Comparison of ENCODE assay signal across 23 cellular contexts in the genomic region with DNA sequence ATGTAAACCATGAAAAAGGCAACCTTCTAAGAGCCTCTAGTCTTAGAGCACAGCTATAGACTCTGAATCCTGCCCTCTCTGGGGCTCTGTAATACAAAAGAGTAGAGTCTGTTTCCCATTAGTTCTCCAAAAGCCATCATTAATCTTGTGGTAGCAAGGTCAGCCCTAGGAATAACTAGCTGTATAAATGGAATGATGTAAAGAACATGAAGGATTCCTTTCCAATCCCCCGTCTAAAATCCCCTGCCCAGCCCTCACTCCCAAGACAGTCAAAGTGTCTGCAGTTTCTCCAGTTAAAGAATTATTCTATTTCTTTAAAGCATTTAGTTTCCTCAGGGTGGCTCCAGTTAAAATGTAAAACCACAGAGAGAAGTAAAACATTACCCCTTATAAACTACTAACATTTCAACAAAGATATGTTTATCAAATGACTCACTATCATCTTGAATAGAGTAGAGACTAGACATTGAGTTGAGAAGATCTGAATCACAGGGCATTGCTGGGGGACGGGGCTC.
DNase-seq lines count a peak whose midpoint lies in the region; ATAC-seq and TF ChIP-seq lines count a peak whose summit lies in the region.
"Had no signal": no experiment of that assay in that cellular context is flagged by ENCODE, and none has a peak within 500 bp of the region (broad histone marks: within the 10 kb centered on the region; RNA-seq: fewer than 3 reads in every experiment).

No MANE protein-coding gene starts in this region.

- H3K4me1 Mint-ChIP-seq in Calu3 (ENCODE audit: low read depth, unreplicated experiment), result no peaks in the 10 kb centered on the region
- H3K4me1 Mint-ChIP-seq: immature natural killer cell had no signal

- CTCF ChIA-PET in Calu3 (lab: Charles Lee), result interaction anchor here (0.6 kb wide), 1 partner anchor 1816 kb away, joined by 3 read pairs; no protein-coding TSS in a partner anchor

- H3K4me3 Mint-ChIP-seq in Calu3 (ENCODE audit: low read depth, unreplicated experiment), result no peak overlapping the region
- H3K4me3 Mint-ChIP-seq: activated CD8-positive, alpha-beta memory T cell treated with anti-CD3 and anti-CD28 coated beads, Interleukin-2, amount 10 ng/mL, durations not matched to agents 7 days and 5 days; immature natural killer cell; T-helper 17 cell had no signal

- H3K9me3 Mint-ChIP-seq in Calu3 (ENCODE audit: low read depth, unreplicated experiment), result no peaks in the 10 kb centered on the region
- H3K9me3 Mint-ChIP-seq: immature natural killer cell had no signal

- H3K4me3 ChIP-seq in left ventricle myocardium inferior (no peak overlapping the region), heart right ventricle (no peak overlapping the region)
- H3K4me3 ChIP-seq: cardiac muscle cell, skin epidermis, tibial artery had no signal

- intact Hi-C loops in left ventricle myocardium inferior (cut with micrococcal nuclease), result no loop called here
- intact Hi-C loops in Calu3 (cut with micrococcal nuclease; ENCODE audit: unreplicated experiment), result loop anchor here (10.0 kb wide), 1 partner anchor 204 kb away; no protein-coding TSS in a partner anchor
- intact Hi-C loops in heart right ventricle (cut with DNase I), result no loop called here

- H3K36me3 ChIP-seq in left ventricle myocardium inferior (no peaks in the 10 kb centered on the region), heart right ventricle (no peaks in the 10 kb centered on the region)
- H3K36me3 ChIP-seq: cardiac muscle cell, tibial artery had no signal

- 60 to 62% methylated on average over 2 of the region's 2 CpGs for WGBS in heart right ventricle, 2 donors

- H3K27me3 Mint-ChIP-seq in Calu3 (ENCODE audit: unreplicated experiment), result no peaks in the 10 kb centered on the region
- H3K27me3 Mint-ChIP-seq: activated CD8-positive, alpha-beta memory T cell treated with anti-CD3 and anti-CD28 coated beads, Interleukin-2, amount 10 ng/mL, durations not matched to agents 7 days and 5 days; T-helper 17 cell had no signal

- H3K27ac ChIP-seq in left ventricle myocardium inferior (replicated peaks) (no peak overlapping the region), heart right ventricle (no peak overlapping the region)
- H3K27ac ChIP-seq: cardiac muscle cell, tibial artery had no signal

- ATAC-seq in heart right ventricle, result no peak
- ATAC-seq: activated CD8-positive, alpha-beta memory T cell treated with anti-CD3 and anti-CD28 coated beads, Interleukin-2, amount 10 ng/mL, durations not matched to agents 7 days and 5 days; T-helper 17 cell had no signal

- H3K27ac Mint-ChIP-seq in Calu3 (ENCODE audit: unreplicated experiment), result no peak overlapping the region
- H3K27ac Mint-ChIP-seq: activated CD8-positive, alpha-beta memory T cell treated with anti-CD3 and anti-CD28 coated beads, Interleukin-2, amount 10 ng/mL, durations not matched to agents 7 days and 5 days; immature natural killer cell; T-helper 17 cell had no signal

- H3K27me3 ChIP-seq in left ventricle myocardium inferior (ENCODE audit: low read depth) (no peaks in the 10 kb centered on the region), heart right ventricle (no peaks in the 10 kb centered on the region)
- H3K27me3 ChIP-seq: cardiac muscle cell, tibial artery had no signal

- H3K4me1 ChIP-seq in left ventricle myocardium inferior, result no peaks in the 10 kb centered on the region
- peaks cover 0 to 5% (median 0%) of the 10 kb centered on the region in 9 donors for H3K4me1 ChIP-seq in heart right ventricle

- H3K9me3 ChIP-seq in left ventricle myocardium inferior (replicated peaks) (no peaks in the 10 kb centered on the region), heart right ventricle (no peaks in the 10 kb centered on the region)
- H3K9me3 ChIP-seq: tibial artery had no signal

- peak; percentile 7 for DNase-seq in A172 (ENCODE audit: low spot score)
- peak; percentile 56 for DNase-seq in HCEC 1CT
- peak; percentile 29 for DNase-seq in brain pericyte (ENCODE audit: low read depth, low spot score)
- DNase-seq in left kidney (ENCODE audit: low read depth, low spot score), result peak; percentile 12
- DNase-seq in T-helper 9 cell, result no peak
- DNase-seq in left ventricle myocardium inferior, result no peak
- DNase-seq in Calu3, result no peak
- DNase-seq in heart right ventricle, result no peak
- DNase-seq: activated CD4-positive, CD25-positive, alpha-beta regulatory T cell treated with anti-CD3 and anti-CD28 coated beads, Interleukin-2, amount 50 U/mL, for 72 hours; activated CD8-positive, alpha-beta memory T cell treated with anti-CD3 and anti-CD28 coated beads, Interleukin-2, amount 10 ng/mL, durations not matched to agents 7 days and 5 days; activated naive CD4-positive, alpha-beta T cell; COR-L47; effector CD4-positive, alpha-beta T cell; immature natural killer cell; Kasumi-1; NCI-H187; NCI-H510A; nucleus accumbens; SHP77 treated with DMSO at 0.1 percent for 48 hours; T-helper 17 cell; tibial artery had no signal

- H3K36me3 Mint-ChIP-seq in Calu3 (ENCODE audit: insufficient read depth, unreplicated experiment), result no peaks in the 10 kb centered on the region
- H3K36me3 Mint-ChIP-seq: activated CD8-positive, alpha-beta memory T cell treated with anti-CD3 and anti-CD28 coated beads, Interleukin-2, amount 10 ng/mL, durations not matched to agents 7 days and 5 days; immature natural killer cell had no signal

- TF ChIP-seq CTCF in left ventricle myocardium inferior (IDR thresholded peaks at IDR 0.05; ENCODE audit: borderline replicate concordance) (no peak), Calu3 (IDR thresholded peaks at IDR 0.05; ENCODE audit: unreplicated experiment) (no peak), heart right ventricle (IDR thresholded peaks at IDR 0.05) (no peak)

- BruUV-seq in Calu3 (replicated peaks; lab: Mats Ljungman, UMichigan), result no TSS peak

Comparison
In these comparisons a context has a peak if more than half of its experiments do, and no peak if none do; other contexts are left out.
1. DNase-seq: peak in A172 (single experiment), HCEC 1CT (single experiment), brain pericyte (single experiment) and left kidney (single experiment); none in T-helper 9 cell (single experiment), left ventricle myocardium inferior (single experiment), Calu3 (single experiment) and heart right ventricle (0 of 2).